ENCODE assay signal across 24 cellular contexts in genomic region chr16:56539667-56540066, GRCh38. TPM values are rescaled to one million over a fixed set of nuclear protein-coding genes. Genes with fewer than 3 reads are reported as not detected.
"Had no signal": no experiment of that assay in that cellular context is flagged by ENCODE, and none has a peak within 500 bp of the region (broad histone marks: within the 10 kb centered on the region; RNA-seq: fewer than 3 reads in every experiment).

No MANE protein-coding gene starts in this region.

- DNase-seq: activated CD4-positive, alpha-beta T cell treated with anti-CD3 and anti-CD28 coated beads for 1 hour; activated naive CD4-positive, alpha-beta T cell; activated T-cell treated with anti-CD3 and anti-CD28 coated beads, Interleukin-2, amount 50 U/mL, for 24 hours; central memory CD4-positive, alpha-beta T cell; effector memory CD8-positive, alpha-beta T cell; glutamatergic neuron; immature natural killer cell; left lung; mammary epithelial cell; stimulated activated CD4-positive, alpha-beta T cell treated with anti-CD3 and anti-CD28 coated beads, Interleukin-2, amount 100 ng/mL, for 48 hours; stimulated activated naive CD4-positive, alpha-beta T cell; T-helper 1 cell had no signal

- H3K4me2 ChIP-seq: hepatocyte, smooth muscle cell had no signal

- H3K4me1 ChIP-seq: left lung had no signal

- ATAC-seq: effector memory CD8-positive, alpha-beta T cell; esophagus mucosa; natural killer cell treated with Interleukin-12 subunit alpha and Interleukin-12 subunit beta and Interleukin-15 and Interleukin-18, amount 100 ng/mL, for 72 hours had no signal

- H3K27ac ChIP-seq: hepatocyte, left lung, thoracic aorta had no signal

- H2AFZ ChIP-seq: hepatocyte had no signal

- H3K79me2 ChIP-seq: hepatocyte had no signal

- H3K4me3 ChIP-seq: hepatocyte, left lung, smooth muscle cell, thoracic aorta had no signal

- H3K9me3 ChIP-seq: left lung, thoracic aorta had no signal

- H3K36me3 ChIP-seq: left lung, thoracic aorta had no signal

RNA-seq across cellular contexts. Expression of gene MT4, which starts 25.2 kb away (rescaled TPM):
- total RNA-seq: activated T-helper 2 cell treated with anti-CD3 and anti-CD28 coated beads, Interferon-gamma antibody, Interleukin-2, Interleukin-4, amounts not matched to agents 10 μg/mL and 5 μg/mL and 100 μg/mL, durations not matched to agents 14 hours and 24 hours and 36 hours; astrocyte; dermis microvascular lymphatic vessel endothelial cell; endothelial cell of umbilical vein; frontal cortex; hepatocyte; kidney epithelial cell; left lung; mammary epithelial cell; natural killer cell treated with Interleukin-12 subunit alpha and Interleukin-12 subunit beta and Interleukin-15 and Interleukin-18, amount 100 ng/mL, for 72 hours; sciatic nerve; smooth muscle cell; thoracic aorta had no signal

RNA-seq across cellular contexts. Expression of gene MT3, which starts 49.7 kb away (rescaled TPM):
- total RNA-seq: astrocyte, dermis microvascular lymphatic vessel endothelial cell, endothelial cell of umbilical vein, esophagus mucosa, hepatocyte, kidney epithelial cell, left lung, mammary epithelial cell, smooth muscle cell, thoracic aorta had no signal
